ENCODE assay signal across 13 cellular contexts in genomic region chr21:34946385-34947121, GRCh38.
DNase-seq lines count a peak whose midpoint lies in the region; ATAC-seq and TF ChIP-seq lines count a peak whose summit lies in the region.
"Had no signal": no experiment of that assay in that cellular context is flagged by ENCODE, and none has a peak within 500 bp of the region (broad histone marks: within the 10 kb centered on the region; RNA-seq: fewer than 3 reads in every experiment).

No MANE protein-coding gene starts in this region.

- peak overlapping the region in 1 of 2 donors; percentile 3 for H3K4me3 Mint-ChIP-seq in effector memory CD8-positive, alpha-beta T cell
- H3K4me3 Mint-ChIP-seq: neural crest cell had no signal

- POLR2A ChIA-PET in HEK293T (lab: Yijun Ruan, JAX) = no interaction called here

- ATAC-seq in effector memory CD8-positive, alpha-beta T cell (replicated peaks) = peak; percentile 39
- no peak for ATAC-seq in HG02970 (IDR thresholded peaks at IDR 0.05; ENCODE audit: low FRiP score, unreplicated experiment)

- no peaks in the 10 kb centered on the region for H3K9me3 Mint-ChIP-seq in effector memory CD8-positive, alpha-beta T cell

- peaks cover 42 to 62% of the 10 kb centered on the region in 2 donors for H3K4me1 Mint-ChIP-seq in effector memory CD8-positive, alpha-beta T cell (ENCODE audit: low read depth in 2 of 2)

- H3K27ac Mint-ChIP-seq in effector memory CD8-positive, alpha-beta T cell = peak overlapping the region; percentile 34 to 75

- CTCF ChIA-PET in HEK293T (lab: Yijun Ruan, JAX) = no interaction called here

- peak; percentile 62 for DNase-seq in stimulated activated CD4-positive, alpha-beta T cell treated with anti-CD3 and anti-CD28 coated beads, Interleukin-1b, Interleukin-23, amount 100 ng/mL, for 48 hours
- DNase-seq in stimulated activated CD4-positive, alpha-beta T cell treated with anti-CD3 and anti-CD28 coated beads, Interleukin-4, amount 100 ng/mL, for 4 hours = no peak
- DNase-seq in OCI-M1 (lab: John Stamatoyannopoulos, UW) = peak; percentile 52
- DNase-seq in effector memory CD8-positive, alpha-beta T cell = no peak
- DNase-seq in GM03348 (ENCODE audit: low spot score) = no peak
- no peak for DNase-seq in HEK293T (ENCODE audit: extremely low spot score)
- DNase-seq: COR-L47, NCI-H1694 treated with DMSO at 0.1 percent for 48 hours, Peyer's patch had no signal

- no peaks in the 10 kb centered on the region for H3K36me3 ChIP-seq in urinary bladder (ENCODE audit: insufficient read depth)
- H3K36me3 ChIP-seq: Peyer's patch had no signal

- H3K4me1 ChIP-seq in urinary bladder (ENCODE audit: insufficient read depth) = no peaks in the 10 kb centered on the region
- H3K4me1 ChIP-seq: Peyer's patch had no signal

- 93% methylated on average over 3 of the region's 3 CpGs for WGBS in urinary bladder

- H3K27ac ChIP-seq in urinary bladder (ENCODE audit: low read depth) = peak overlapping the region; percentile 27
- H3K27ac ChIP-seq: epithelial cell of prostate, Peyer's patch had no signal

- no peak overlapping the region for H3K4me3 ChIP-seq in urinary bladder (ENCODE audit: low read depth, low read length)
- H3K4me3 ChIP-seq: Peyer's patch had no signal

- H3K27me3 Mint-ChIP-seq in effector memory CD8-positive, alpha-beta T cell = no peaks in the 10 kb centered on the region

- H3K36me3 Mint-ChIP-seq in effector memory CD8-positive, alpha-beta T cell (ENCODE audit: insufficient read depth) = peaks cover under 1% of the 10 kb centered on the region

TF ChIP-seq in HEK293T, 16 proteins besides CTCF, POLR2A, EP300 and RAD21:
- TF ChIP-seq CTBP1 (IDR thresholded peaks at IDR 0.05; ENCODE audit: borderline replicate concordance) (no peak), ELF4 (IDR thresholded peaks at IDR 0.05) (no peak), L3MBTL2 (conservative IDR thresholded peaks at IDR 0.05) (no peak), FOXK2 (IDR thresholded peaks at IDR 0.05) (no peak), HDGF (IDR thresholded peaks at IDR 0.05; ENCODE audit: borderline replicate concordance) (no peak), NFRKB (IDR thresholded peaks at IDR 0.05) (no peak), FOXM1 (IDR thresholded peaks at IDR 0.05; ENCODE audit: borderline replicate concordance) (no peak), FOXA1 (IDR thresholded peaks at IDR 0.05) (no peak), SP1 (IDR thresholded peaks at IDR 0.05) (no peak), ZNF384 (IDR thresholded peaks at IDR 0.05) (no peak), LEF1 (IDR thresholded peaks at IDR 0.05; ENCODE audit: borderline replicate concordance) (no peak), TARDBP (IDR thresholded peaks at IDR 0.05) (no peak)
- TF ChIP-seq, protein P1, sequence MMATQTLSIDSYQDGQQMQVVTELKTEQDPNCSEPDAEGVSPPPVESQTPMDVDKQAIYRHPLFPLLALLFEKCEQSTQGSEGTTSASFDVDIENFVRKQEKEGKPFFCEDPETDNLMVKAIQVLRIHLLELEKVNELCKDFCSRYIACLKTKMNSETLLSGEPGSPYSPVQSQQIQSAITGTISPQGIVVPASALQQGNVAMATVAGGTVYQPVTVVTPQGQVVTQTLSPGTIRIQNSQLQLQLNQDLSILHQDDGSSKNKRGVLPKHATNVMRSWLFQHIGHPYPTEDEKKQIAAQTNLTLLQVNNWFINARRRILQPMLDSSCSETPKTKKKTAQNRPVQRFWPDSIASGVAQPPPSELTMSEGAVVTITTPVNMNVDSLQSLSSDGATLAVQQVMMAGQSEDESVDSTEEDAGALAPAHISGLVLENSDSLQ (IDR thresholded peaks at IDR 0.05) = no peak
TF ChIP-seq in HEK293T: peak in this region for 0.

Comparison
In these comparisons a context has a peak if more than half of its experiments do, and no peak if none do; other contexts are left out.
1. DNase-seq: peak in stimulated activated CD4-positive, alpha-beta T cell treated with anti-CD3 and anti-CD28 coated beads, Interleukin-1b, Interleukin-23, amount 100 ng/mL, for 48 hours (single experiment) and OCI-M1 (single experiment); none in stimulated activated CD4-positive, alpha-beta T cell treated with anti-CD3 and anti-CD28 coated beads, Interleukin-4, amount 100 ng/mL, for 4 hours (0 of 2), effector memory CD8-positive, alpha-beta T cell (0 of 3), GM03348 (single experiment) and HEK293T (single experiment).